ENCODE assay signal across 20 cellular contexts in genomic region chr16:2086812-2087425, GRCh38.
"Had no signal": no experiment of that assay in that cellular context is flagged by ENCODE, and none has a peak within 500 bp of the region (broad histone marks: within the 10 kb centered on the region; RNA-seq: fewer than 3 reads in every experiment).

No MANE protein-coding gene starts in this region.

- H3K4me3 ChIP-seq: ascending aorta, heart left ventricle, right atrium auricular region had no signal

- ATAC-seq: activated CD8-positive, alpha-beta T cell treated with anti-CD3 and anti-CD28 coated beads, Interleukin-2, amount 10 ng/mL, durations not matched to agents 7 days and 5 days; heart left ventricle; left colon; naive thymus-derived CD4-positive, alpha-beta T cell; stimulated activated naive CD8-positive, alpha-beta T cell treated with anti-CD3 and anti-CD28 coated beads, Interleukin-15, amount 100 ng/mL, for 72 hours had no signal

- H3K27ac ChIP-seq: ascending aorta, heart left ventricle, right atrium auricular region had no signal

- H3K27me3 Mint-ChIP-seq: activated CD4-positive, alpha-beta T cell treated with anti-CD3 and anti-CD28 coated beads, Interleukin-2, amount 10 ng/mL, durations not matched to agents 24 days and 14 days; activated naive CD8-positive, alpha-beta T cell treated with anti-CD3 and anti-CD28 coated beads, Interleukin-2, amount 10 ng/mL, durations not matched to agents 7 days and 5 days; naive thymus-derived CD4-positive, alpha-beta T cell; stimulated activated naive CD8-positive, alpha-beta T cell treated with anti-CD3 and anti-CD28 coated beads, Interleukin-15, amount 100 ng/mL, for 72 hours; type B pancreatic cell had no signal

- H3K4me3 Mint-ChIP-seq: activated CD4-positive, alpha-beta T cell treated with anti-CD3 and anti-CD28 coated beads, Interleukin-2, amount 10 ng/mL, durations not matched to agents 24 days and 14 days; activated CD8-positive, alpha-beta T cell treated with anti-CD3 and anti-CD28 coated beads, Interleukin-2, amount 10 ng/mL, durations not matched to agents 7 days and 5 days; activated naive CD8-positive, alpha-beta T cell treated with anti-CD3 and anti-CD28 coated beads, Interleukin-2, amount 10 ng/mL, durations not matched to agents 7 days and 5 days; endodermal cell; naive thymus-derived CD4-positive, alpha-beta T cell; stimulated activated naive CD8-positive, alpha-beta T cell treated with anti-CD3 and anti-CD28 coated beads, Interleukin-15, amount 100 ng/mL, for 72 hours; T-helper 1 cell treated with Interleukin-12 subunit alpha and Interleukin-12 subunit beta and Interleukin-4 antibody, amounts not matched to agents 30 μg/mL and 1 μg/mL, for 36 hours; type B pancreatic cell had no signal

- FAIRE-seq: frontal cortex, small intestine had no signal

- H3K4me1 Mint-ChIP-seq: activated CD4-positive, alpha-beta T cell treated with anti-CD3 and anti-CD28 coated beads, Interleukin-2, amount 10 ng/mL, durations not matched to agents 24 days and 14 days; activated naive CD8-positive, alpha-beta T cell treated with anti-CD3 and anti-CD28 coated beads, Interleukin-2, amount 10 ng/mL, durations not matched to agents 7 days and 5 days; endodermal cell had no signal

- H3K27me3 ChIP-seq: ascending aorta, heart left ventricle, right atrium auricular region had no signal

- H3K27ac Mint-ChIP-seq: activated CD4-positive, alpha-beta T cell treated with anti-CD3 and anti-CD28 coated beads, Interleukin-2, amount 10 ng/mL, durations not matched to agents 24 days and 14 days; activated CD8-positive, alpha-beta T cell treated with anti-CD3 and anti-CD28 coated beads, Interleukin-2, amount 10 ng/mL, durations not matched to agents 7 days and 5 days; activated naive CD8-positive, alpha-beta T cell treated with anti-CD3 and anti-CD28 coated beads, Interleukin-2, amount 10 ng/mL, durations not matched to agents 7 days and 5 days; endodermal cell; naive thymus-derived CD4-positive, alpha-beta T cell; T-helper 1 cell treated with Interleukin-12 subunit alpha and Interleukin-12 subunit beta and Interleukin-4 antibody, amounts not matched to agents 30 μg/mL and 1 μg/mL, for 36 hours; type B pancreatic cell had no signal

- H3K9me3 Mint-ChIP-seq: activated CD4-positive, alpha-beta T cell treated with anti-CD3 and anti-CD28 coated beads, Interleukin-2, amount 10 ng/mL, durations not matched to agents 24 days and 14 days; activated naive CD8-positive, alpha-beta T cell treated with anti-CD3 and anti-CD28 coated beads, Interleukin-2, amount 10 ng/mL, durations not matched to agents 7 days and 5 days; endodermal cell; naive thymus-derived CD4-positive, alpha-beta T cell; stimulated activated naive CD8-positive, alpha-beta T cell treated with anti-CD3 and anti-CD28 coated beads, Interleukin-15, amount 100 ng/mL, for 72 hours; T-helper 1 cell treated with Interleukin-12 subunit alpha and Interleukin-12 subunit beta and Interleukin-4 antibody, amounts not matched to agents 30 μg/mL and 1 μg/mL, for 36 hours; type B pancreatic cell had no signal

- H3K9me3 ChIP-seq: ascending aorta, heart left ventricle, right atrium auricular region had no signal

- DNase-seq: activated CD4-positive, alpha-beta T cell treated with anti-CD3 and anti-CD28 coated beads, Interleukin-2, amount 10 ng/mL, durations not matched to agents 24 days and 14 days; activated CD8-positive, alpha-beta memory T cell treated with anti-CD3 and anti-CD28 coated beads, Interleukin-2, amount 50 U/mL, for 4 hours; activated CD8-positive, alpha-beta T cell treated with anti-CD3 and anti-CD28 coated beads, Interleukin-2, amount 10 ng/mL, durations not matched to agents 7 days and 5 days; activated effector memory CD4-positive, alpha-beta T cell treated with anti-CD3 and anti-CD28 coated beads, Interleukin-2, amount 50 U/mL, for 16 hours; activated naive CD8-positive, alpha-beta T cell treated with anti-CD3 and anti-CD28 coated beads, Interleukin-2, amount 10 ng/mL, durations not matched to agents 7 days and 5 days; activated T-cell treated with anti-CD3 and anti-CD28 coated beads, Interleukin-2, amount 50 U/mL, for 48 hours; endodermal cell; heart left ventricle; naive thymus-derived CD4-positive, alpha-beta T cell; posterior cingulate gyrus; stimulated activated CD4-positive, alpha-beta T cell treated with anti-CD3 and anti-CD28 coated beads, Interleukin-4, amount 100 ng/mL, for 4 hours; stimulated activated CD8-positive, alpha-beta memory T cell treated with anti-CD3 and anti-CD28 coated beads, Interleukin-4, amount 100 ng/mL, for 48 hours; stimulated activated naive CD8-positive, alpha-beta T cell treated with anti-CD3 and anti-CD28 coated beads, Interleukin-15, amount 100 ng/mL, for 72 hours had no signal

- H3K36me3 Mint-ChIP-seq: type B pancreatic cell had no signal

- H3K4me1 ChIP-seq: ascending aorta had no signal
